In genomic region chr21:46458315-46459023, GRCh38 we compare ENCODE assay signal across 1 cellular context.
TF ChIP-seq lines count a peak whose summit lies in the region.

DIP2A (plus strand) TSS chr21:46458891; CDS start chr21:46459132, 241 bp downstream.

TF ChIP-seq in K562, 482 proteins besides CTCF, POLR2A, EP300 and RAD21 (continued from another document and continues in another):
- no peak for TF ChIP-seq ZNF282 (CRISPR knock-in tag; IDR thresholded peaks at IDR 0.05)
- no peak for TF ChIP-seq ZNF318 (IDR thresholded peaks at IDR 0.05; ENCODE audit: borderline replicate concordance in 1 of 2, low read depth in 1 of 2)
- no peak; the same call in none of the 2 replicates for TF ChIP-seq ZNF609 (CRISPR knock-in tag; IDR thresholded peaks at IDR 0.05; ENCODE audit: borderline replicate concordance)
- TF ChIP-seq SIX5 (IDR thresholded peaks at IDR 0.05; ENCODE audit: borderline replicate concordance in 1 of 2, insufficient read depth in 1 of 2, low read depth in 1 of 2, low read length in 2 of 2) = no peak
- TF ChIP-seq FIP1L1 (IDR thresholded peaks at IDR 0.05; ENCODE audit: low read depth, low read length, poor library complexity, severe bottlenecking) = peak; percentile 89
- TF ChIP-seq ZNF589 (CRISPR knock-in tag; IDR thresholded peaks at IDR 0.05; ENCODE audit: low read depth) = peak; percentile 79
- TF ChIP-seq PRDM10 (IDR thresholded peaks at IDR 0.05; ENCODE audit: partially characterized antibody) = peak; percentile 51
- peak; percentile 97 for TF ChIP-seq ZNF766 (CRISPR knock-in tag; conservative IDR thresholded peaks at IDR 0.05)
- no peak for TF ChIP-seq ARHGAP35 (IDR thresholded peaks at IDR 0.05; ENCODE audit: partially characterized antibody)
- no peak for TF ChIP-seq ZNF79 (CRISPR knock-in tag; IDR thresholded peaks at IDR 0.05; ENCODE audit: low read depth)
- TF ChIP-seq NRF1 (conservative IDR thresholded peaks at IDR 0.05 in 1 of 2, IDR thresholded peaks at IDR 0.05 in 1 of 2) = peak; percentile 97 to 98
- TF ChIP-seq TAF15 (IDR thresholded peaks at IDR 0.05; ENCODE audit: low read depth, low read length) = no peak
- TF ChIP-seq ZNF695 (CRISPR knock-in tag; IDR thresholded peaks at IDR 0.05) = no peak
- TF ChIP-seq ZNF3 (CRISPR knock-in tag; IDR thresholded peaks at IDR 0.05) = no peak
- TF ChIP-seq ZBTB43 (CRISPR knock-in tag; IDR thresholded peaks at IDR 0.05) = no peak
- TF ChIP-seq NELFE (IDR thresholded peaks at IDR 0.05; ENCODE audit: insufficient read depth, insufficient read length) = no peak
- TF ChIP-seq SNRNP70 (optimal IDR thresholded peaks at IDR 0.05; ENCODE audit: low read depth, low read length) = no peak
- no peak for TF ChIP-seq SLC30A9 (CRISPR knock-in tag; IDR thresholded peaks at IDR 0.05)
- peak; percentile 85 for TF ChIP-seq MTA3 (IDR thresholded peaks at IDR 0.05; ENCODE audit: borderline replicate concordance)
- no peak for TF ChIP-seq E4F1 (CRISPR knock-in tag; IDR thresholded peaks at IDR 0.05; ENCODE audit: borderline replicate concordance)
- no peak for TF ChIP-seq GATA2 (CRISPR knock-in tag; IDR thresholded peaks at IDR 0.05)
- TF ChIP-seq HLTF (IDR thresholded peaks at IDR 0.05) = no peak; the same call in 1 of the 2 replicates
- TF ChIP-seq ETS2 (tag; IDR thresholded peaks at IDR 0.05; ENCODE audit: borderline replicate concordance, poor library complexity, severe bottlenecking) = no peak
- peak; percentile 95 for TF ChIP-seq MYC (IDR thresholded peaks at IDR 0.05; ENCODE audit: low read depth, low read length)
- TF ChIP-seq MYC (CRISPR knock-in tag; IDR thresholded peaks at IDR 0.05; ENCODE audit: borderline replicate concordance, low read depth) = peak; percentile 60; the same call in 1 of the 2 replicates
- TF ChIP-seq HDAC2 (IDR thresholded peaks at IDR 0.05) = no peak; the same call in 1 of the 2 replicates
- no peak for TF ChIP-seq ZNF23 (CRISPR knock-in tag; IDR thresholded peaks at IDR 0.05)
- TF ChIP-seq FOXA3 (CRISPR knock-in tag; conservative IDR thresholded peaks at IDR 0.05 in 1 of 2, IDR thresholded peaks at IDR 0.05 in 1 of 2) = no peak; a peak in 1 of 4 replicates
- TF ChIP-seq MLLT1 (IDR thresholded peaks at IDR 0.05) = peak in 1 of 2 experiments; percentile 99; a peak in 2 of 4 replicates
- TF ChIP-seq E2F4 (CRISPR knock-in tag; IDR thresholded peaks at IDR 0.05; ENCODE audit: low read depth) = peak; percentile 96
- no peak for TF ChIP-seq RAD51 (IDR thresholded peaks at IDR 0.05; ENCODE audit: borderline replicate concordance, low read depth)
